ENCODE assay signal across 15 cellular contexts in genomic region chr2:65607906-65608305, GRCh38.
"Had no signal": no experiment of that assay in that cellular context is flagged by ENCODE, and none has a peak within 500 bp of the region (broad histone marks: within the 10 kb centered on the region; RNA-seq: fewer than 3 reads in every experiment).

No MANE protein-coding gene starts in this region.

- H2AFZ ChIP-seq: hepatocyte had no signal

- H3K36me3 Mint-ChIP-seq: activated naive CD4-positive, alpha-beta T cell treated with anti-CD3 and anti-CD28 coated beads, Interleukin-2, amount 50 U/mL, for 24 hours; brain; naive B cell had no signal

- DNase-seq: activated CD4-positive, alpha-beta T cell treated with anti-CD3 and anti-CD28 coated beads, Interleukin-2, amount 50 U/mL, for 4 hours; activated CD4-positive, CD25-positive, alpha-beta regulatory T cell treated with anti-CD3 and anti-CD28 coated beads, Interleukin-2, amount 50 U/mL, for 72 hours; activated effector memory CD4-positive, alpha-beta T cell treated with Interleukin-2 at 50 U/mL for 16 hours; activated T-cell treated with anti-CD3 and anti-CD28 coated beads, Interleukin-2, amount 50 U/mL, for 1 hour; erythroblast; naive B cell; sigmoid colon; stimulated activated CD4-positive, alpha-beta T cell treated with anti-CD3 and anti-CD28 coated beads, Interleukin-2, amount 100 ng/mL, for 24 hours; stimulated activated naive CD8-positive, alpha-beta T cell treated with anti-CD3 and anti-CD28 coated beads, Interleukin-15, Interleukin-2, amounts not matched to agents 100 U/mL and 50 U/mL, for 24 hours had no signal

- H3K4me1 Mint-ChIP-seq: central memory CD8-positive, alpha-beta T cell had no signal

- H3K9me3 ChIP-seq: sigmoid colon, suprapubic skin had no signal

- H3K79me2 ChIP-seq: hepatocyte had no signal

- H3K9me3 Mint-ChIP-seq: activated naive CD4-positive, alpha-beta T cell treated with anti-CD3 and anti-CD28 coated beads, Interleukin-2, amount 50 U/mL, for 24 hours; central memory CD8-positive, alpha-beta T cell; dendritic cell treated with granulocyte-macrophage colony-stimulating factor and Interleukin-4, amounts not matched to agents 40 ng/mL and 50 ng/mL, for 4 days had no signal

- H3K4me3 ChIP-seq: hepatocyte, sigmoid colon, suprapubic skin had no signal

- H3K27me3 Mint-ChIP-seq: activated naive CD4-positive, alpha-beta T cell treated with anti-CD3 and anti-CD28 coated beads, Interleukin-2, amount 50 U/mL, for 24 hours; central memory CD8-positive, alpha-beta T cell; naive B cell had no signal

- H3K4me2 ChIP-seq: hepatocyte had no signal

- H3K36me3 ChIP-seq: sigmoid colon, suprapubic skin had no signal

- H3K27me3 ChIP-seq: hepatocyte, sigmoid colon, suprapubic skin had no signal

- H3K27ac ChIP-seq: hepatocyte, sigmoid colon, suprapubic skin had no signal

- ATAC-seq: stimulated activated naive CD8-positive, alpha-beta T cell treated with anti-CD3 and anti-CD28 coated beads, Interleukin-15, Interleukin-2, amounts not matched to agents 100 U/mL and 50 U/mL, for 24 hours had no signal

- H3K27ac Mint-ChIP-seq: activated naive CD4-positive, alpha-beta T cell treated with anti-CD3 and anti-CD28 coated beads, Interleukin-2, amount 50 U/mL, for 24 hours; dendritic cell treated with granulocyte-macrophage colony-stimulating factor and Interleukin-4, amounts not matched to agents 40 ng/mL and 50 ng/mL, for 4 days had no signal

- H3K4me3 Mint-ChIP-seq: activated naive CD4-positive, alpha-beta T cell treated with anti-CD3 and anti-CD28 coated beads, Interleukin-2, amount 50 U/mL, for 24 hours; central memory CD8-positive, alpha-beta T cell; dendritic cell treated with granulocyte-macrophage colony-stimulating factor and Interleukin-4, amounts not matched to agents 40 ng/mL and 50 ng/mL, for 4 days had no signal
